ENCODE assay signal across 8 cellular contexts in the genomic region with DNA sequence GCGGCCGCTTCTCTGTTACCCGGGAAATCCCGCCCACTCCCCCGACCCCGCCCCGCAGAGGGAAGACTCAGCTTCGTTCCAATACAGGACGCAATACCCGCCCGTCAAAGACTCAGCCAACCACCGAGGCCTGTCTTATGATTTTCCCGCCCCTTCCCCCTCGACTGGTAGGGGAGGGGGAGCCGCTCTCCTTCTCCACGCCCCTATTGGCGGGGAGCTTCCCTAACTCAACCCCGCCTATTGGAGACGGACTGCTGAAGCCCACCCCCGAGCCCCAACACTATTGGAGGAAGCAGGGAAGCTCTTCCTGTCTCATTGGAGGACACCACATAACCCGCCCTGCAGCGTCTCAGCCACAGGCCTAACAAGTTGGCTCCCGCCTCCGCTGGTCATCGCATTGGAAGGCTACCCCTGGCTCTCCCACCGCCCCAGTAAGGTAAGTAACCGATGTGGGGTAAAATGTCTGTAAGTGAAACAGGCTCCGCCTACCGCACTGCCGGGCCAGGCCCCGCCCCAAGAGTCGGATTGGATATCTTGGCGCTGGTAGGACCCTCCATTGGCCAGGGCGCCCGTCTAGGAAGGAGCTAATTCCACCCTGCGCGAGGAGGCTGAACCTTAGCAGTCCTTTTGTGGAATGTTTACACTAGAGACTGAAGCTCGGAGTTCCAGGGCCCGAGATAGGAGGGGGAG. TPM values are rescaled to one million over a fixed set of nuclear protein-coding genes. Genes with fewer than 3 reads are reported as not detected.
A peak's percentile ranks its signal among the peaks of the same experiment; 100 is the strongest.
DNase-seq lines count a peak whose midpoint lies in the region; ATAC-seq and TF ChIP-seq lines count a peak whose summit lies in the region.

A gene (minus strand): TSS at position 17 of the 690 bp plus-strand sequence. CDS start 21,315 bp downstream, outside the sequence.

- H3K27me3 Mint-ChIP-seq in dendritic cell treated with granulocyte-macrophage colony-stimulating factor and Interleukin-4, amounts not matched to agents 40 ng/mL and 50 ng/mL, for 4 days, result no peaks in the 10 kb centered on the region

- peaks cover 20 to 54% of the 10 kb centered on the region in 2 donors for H3K4me1 ChIP-seq in left lung

- peak within 1 kb of the TSS; percentile 91 to 93 for H3K27ac ChIP-seq in left lung

- POLR2A ChIA-PET in BJ (lab: Charles Lee), result interaction anchor here (0.6 to 0.9 kb wide), 3 partner anchors 97 to 210 kb away, joined by 3 to 8 read pairs (median 3); no protein-coding TSS in a partner anchor

- peak; percentile 46 for ATAC-seq in GM19395 (IDR thresholded peaks at IDR 0.05; ENCODE audit: unreplicated experiment)
- ATAC-seq in HG03565 (IDR thresholded peaks at IDR 0.05; ENCODE audit: unreplicated experiment), result peak; percentile 28
- peak; percentile 57 for ATAC-seq in left lung

- no peaks in the 10 kb centered on the region for H3K9me3 Mint-ChIP-seq in dendritic cell treated with granulocyte-macrophage colony-stimulating factor and Interleukin-4, amounts not matched to agents 40 ng/mL and 50 ng/mL, for 4 days

- H3K36me3 Mint-ChIP-seq in dendritic cell treated with granulocyte-macrophage colony-stimulating factor and Interleukin-4, amounts not matched to agents 40 ng/mL and 50 ng/mL, for 4 days (ENCODE audit: low read depth), result peaks cover 34% of the 10 kb centered on the region

- H3K4me3 ChIP-seq in BJ (ENCODE audit: low read depth, low read length) (peak within 1 kb of the TSS; percentile 90), left lung (peak within 1 kb of the TSS; percentile 62 to 92)

- peak within 1 kb of the TSS; percentile 96 for H3K27ac Mint-ChIP-seq in dendritic cell treated with granulocyte-macrophage colony-stimulating factor and Interleukin-4, amounts not matched to agents 40 ng/mL and 50 ng/mL, for 4 days

- H3K27me3 ChIP-seq in BJ (ENCODE audit: control insufficient read depth, insufficient read depth, low read length), result no peaks in the 10 kb centered on the region
- no peaks in the 10 kb centered on the region for H3K27me3 ChIP-seq in left lung

- intact Hi-C loops in dendritic cell treated with granulocyte-macrophage colony-stimulating factor and Interleukin-4, amounts not matched to agents 40 ng/mL and 50 ng/mL, for 4 days (cut with micrococcal nuclease), result loop anchor here (5.0 to 10.0 kb wide), 5 partner anchors 125 to 665 kb away; a partner anchor contains a TSS
- intact Hi-C loops in left lung (cut with DNase I), result no loop called here

- peak within 1 kb of the TSS; percentile 90 for H3K4me3 Mint-ChIP-seq in dendritic cell treated with granulocyte-macrophage colony-stimulating factor and Interleukin-4, amounts not matched to agents 40 ng/mL and 50 ng/mL, for 4 days

- no peaks in the 10 kb centered on the region for H3K9me3 ChIP-seq in left lung

- no peak for TF ChIP-seq CTCF in BJ (IDR thresholded peaks at IDR 0.05; ENCODE audit: insufficient read depth, low read depth, low read length)
- TF ChIP-seq CTCF in left lung (IDR thresholded peaks at IDR 0.05), result no peak

- DNase-seq in BJ (ENCODE audit: low read depth), result peak; percentile 100
- DNase-seq in NCI-H774 (lab: John Stamatoyannopoulos, UW), result peak; percentile 99
- peak; percentile 100 for DNase-seq in activated CD4-positive, alpha-beta T cell treated with anti-CD3 and anti-CD28 coated beads, Interleukin-2, amount 50 U/mL, for 4 hours
- DNase-seq in left lung, result peak; percentile 98 to 99
- peak; percentile 97 to 99 for DNase-seq in stimulated activated CD4-positive, alpha-beta T cell treated with anti-CD3 and anti-CD28 coated beads, Interleukin-2, amount 100 ng/mL, for 48 hours

- H3K36me3 ChIP-seq in BJ (ENCODE audit: control insufficient read depth, insufficient read depth, low read length) (no peaks in the 10 kb centered on the region), left lung (no peaks in the 10 kb centered on the region)

- CTCF ChIA-PET in BJ (lab: Yijun Ruan, JAX), result no interaction called here

- peaks cover 57% of the 10 kb centered on the region for H3K4me1 Mint-ChIP-seq in dendritic cell treated with granulocyte-macrophage colony-stimulating factor and Interleukin-4, amounts not matched to agents 40 ng/mL and 50 ng/mL, for 4 days (ENCODE audit: low read depth)

RNA-seq across cellular contexts. Expression of the gene that starts here (rescaled TPM):
- polyA plus RNA-seq in BJ (2011; rRNA removed), result 24.8 and 39.5 TPM in 2 replicates
- 56.6 and 59.8 TPM in 2 replicates for polyA minus RNA-seq in BJ (2011; rRNA and poly(A)+ RNA removed)
- 10 to 100 TPM; 49.4 to 50.5 TPM for total RNA-seq in left lung

Comparison
In these comparisons a context has a peak if more than half of its experiments do, and no peak if none do; other contexts are left out.
1. Peak in every context shown above with its lines: DNase-seq, ATAC-seq, H3K4me3 ChIP-seq and H3K27ac ChIP-seq.